In the genomic region with DNA sequence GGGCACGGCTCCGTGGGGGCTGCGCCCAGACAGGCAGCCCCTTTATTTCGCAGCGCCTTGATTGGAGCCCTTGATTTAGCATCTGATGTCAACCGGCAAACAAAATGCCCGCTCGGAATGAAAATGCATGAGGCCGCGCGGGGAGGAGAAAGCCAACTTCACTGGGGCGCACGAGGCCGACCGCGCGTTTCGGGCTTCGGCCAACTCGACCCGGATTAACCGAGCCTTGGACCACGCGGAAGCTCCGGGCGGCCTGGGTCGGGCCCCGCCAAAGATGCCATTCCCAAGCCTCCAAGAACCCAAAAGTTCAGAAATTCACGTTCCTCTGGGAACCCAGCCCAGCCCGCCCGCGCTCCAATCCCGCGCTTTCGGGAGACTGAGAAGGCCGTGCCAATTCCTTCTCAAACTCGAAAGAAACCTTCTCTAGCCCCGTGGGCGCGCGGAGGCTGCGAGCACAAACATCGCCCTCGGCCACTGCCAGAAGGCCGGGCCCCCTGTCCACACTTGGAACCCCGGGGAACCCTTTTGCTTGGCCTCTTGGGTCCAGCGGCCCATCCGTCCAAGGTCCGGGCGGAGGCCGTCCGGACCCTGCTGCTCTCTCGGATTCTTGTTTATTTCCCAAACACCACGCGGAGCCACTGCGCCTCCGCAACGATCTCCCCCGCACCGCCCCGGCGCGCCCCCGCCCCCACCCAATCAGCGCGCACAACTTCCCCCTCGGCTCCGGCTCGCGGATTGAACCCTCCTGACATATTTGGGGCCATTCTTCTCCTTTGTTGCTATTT, we compare ENCODE assay signal across 10 cellular contexts. TPM values are rescaled to one million over a fixed set of nuclear protein-coding genes. Genes with fewer than 3 reads are reported as not detected.
DNase-seq lines count a peak whose midpoint lies in the region; ATAC-seq and TF ChIP-seq lines count a peak whose summit lies in the region.
"Had no signal": no experiment of that assay in that cellular context is flagged by ENCODE, and none has a peak within 500 bp of the region (broad histone marks: within the 10 kb centered on the region; RNA-seq: fewer than 3 reads in every experiment).

No MANE protein-coding gene starts in this region.

- no peak for TF ChIP-seq EP300 in esophagus muscularis mucosa (IDR thresholded peaks at IDR 0.05)

- H3K27me3 ChIP-seq in NT2/D1 (ENCODE audit: insufficient read depth, insufficient read length) = peaks cover 79% of the 10 kb centered on the region
- H3K27me3 ChIP-seq in esophagus muscularis mucosa = peaks cover 5 to 99% (median 56%) of the 10 kb centered on the region in 4 donors

- no peaks in the 10 kb centered on the region for H3K9me3 Mint-ChIP-seq in stimulated activated naive B cell treated with anti-CD40 and anti-IgM and Interleukin-4, amounts not matched to agents 10 μg/mL and 1 μg/mL and 100 μg/mL, for 72 hours

- TF ChIP-seq CTCF in esophagus muscularis mucosa (IDR thresholded peaks at IDR 0.05) (no peak), omental fat pad (IDR thresholded peaks at IDR 0.05) (no peak)

- H3K4me3 ChIP-seq in NT2/D1 (ENCODE audit: insufficient read length, low read depth) (peak overlapping the region; percentile 28), esophagus muscularis mucosa (peak overlapping the region; percentile 35 to 54 (median 40))
- H3K4me3 ChIP-seq: K562 had no signal

- peaks cover 3% of the 10 kb centered on the region in 2 donors for H3K36me3 Mint-ChIP-seq in stimulated activated naive B cell treated with anti-CD40 and anti-IgM and Interleukin-4, amounts not matched to agents 10 μg/mL and 1 μg/mL and 100 μg/mL, for 72 hours

- peak; percentile 84 to 86 for DNase-seq in SHP77 (lab: John Stamatoyannopoulos, UW)
- DNase-seq in SHP77 treated with DMSO at 0.1 percent for 48 hours (lab: John Stamatoyannopoulos, UW) = no peak
- DNase-seq in NT2/D1 (ENCODE audit: low read depth, low spot score) = no peak
- no peak for DNase-seq in esophagus muscularis mucosa (ENCODE audit: extremely low spot score)
- DNase-seq in stimulated activated naive B cell treated with anti-CD40 and anti-IgM and Interleukin-4, amounts not matched to agents 10 μg/mL and 1 μg/mL and 100 μg/mL, for 72 hours = no peak
- no peak for DNase-seq in omental fat pad (ENCODE audit: low spot score)

- peak overlapping the region; percentile 97 for H3K27ac Mint-ChIP-seq in stimulated activated naive B cell treated with anti-CD40 and anti-IgM and Interleukin-4, amounts not matched to agents 10 μg/mL and 1 μg/mL and 100 μg/mL, for 72 hours

- H3K9me3 ChIP-seq in NT2/D1 (ENCODE audit: insufficient read depth, low read length) (no peaks in the 10 kb centered on the region), esophagus muscularis mucosa (no peaks in the 10 kb centered on the region)

- peak overlapping the region; percentile 84 to 86 for H3K4me3 Mint-ChIP-seq in stimulated activated naive B cell treated with anti-CD40 and anti-IgM and Interleukin-4, amounts not matched to agents 10 μg/mL and 1 μg/mL and 100 μg/mL, for 72 hours

- H3K27ac ChIP-seq in esophagus muscularis mucosa (replicated peaks in 1 of 4) = no peak overlapping the region

- no peak for TF ChIP-seq POLR2A in esophagus muscularis mucosa (IDR thresholded peaks at IDR 0.05; ENCODE audit: low read depth)

- H3K4me1 ChIP-seq in NT2/D1 (ENCODE audit: insufficient read depth, insufficient read length) (no peaks in the 10 kb centered on the region), esophagus muscularis mucosa (peaks cover 19 to 66% (median 53%) of the 10 kb centered on the region in 4 donors)

- intact Hi-C loops in esophagus muscularis mucosa (cut with DNase I) = no loop called here

- H3K4me1 Mint-ChIP-seq in stimulated activated naive B cell treated with anti-CD40 and anti-IgM and Interleukin-4, amounts not matched to agents 10 μg/mL and 1 μg/mL and 100 μg/mL, for 72 hours = peaks cover 34 to 44% of the 10 kb centered on the region in 2 donors

- H3K36me3 ChIP-seq in NT2/D1 (ENCODE audit: insufficient read depth, insufficient read length, low read length) = no peaks in the 10 kb centered on the region
- H3K36me3 ChIP-seq in esophagus muscularis mucosa = no peaks in the 10 kb centered on the region

- WGBS in esophagus muscularis mucosa = 3% methylated on average over 39 of the region's 70 CpGs

- H3K9ac ChIP-seq in NT2/D1 (ENCODE audit: insufficient read length, low read depth) = no peak overlapping the region

- no peak for ATAC-seq in stimulated activated naive B cell treated with anti-CD40 and anti-IgM and Interleukin-4, amounts not matched to agents 10 μg/mL and 1 μg/mL and 100 μg/mL, for 72 hours (replicated peaks)
- ATAC-seq in HG02981 (IDR thresholded peaks at IDR 0.05; ENCODE audit: unreplicated experiment) = no peak
- no peak for ATAC-seq in omental fat pad (ENCODE audit: low FRiP score)
- ATAC-seq in HG03354 (IDR thresholded peaks at IDR 0.05; ENCODE audit: poor library complexity, severe bottlenecking, unreplicated experiment) = no peak
- ATAC-seq: K562 had no signal

- H3K27me3 Mint-ChIP-seq in stimulated activated naive B cell treated with anti-CD40 and anti-IgM and Interleukin-4, amounts not matched to agents 10 μg/mL and 1 μg/mL and 100 μg/mL, for 72 hours = peaks cover 63 to 67% of the 10 kb centered on the region in 2 donors

RNA-seq across cellular contexts. Expression of a gene that starts 0.8 kb away (rescaled TPM):
- not detected for total RNA-seq in esophagus muscularis mucosa
- total RNA-seq in omental fat pad = not detected
- total RNA-seq: fibroblast of lung, K562 had no signal

Comparison
In these comparisons a context has a peak if more than half of its experiments do, and no peak if none do; other contexts are left out.
1. DNase-seq: peak in SHP77 (2 of 2); none in SHP77 treated with DMSO at 0.1 percent for 48 hours (single experiment), NT2/D1 (single experiment), esophagus muscularis mucosa (single experiment), stimulated activated naive B cell treated with anti-CD40 and anti-IgM and Interleukin-4, amounts not matched to agents 10 μg/mL and 1 μg/mL and 100 μg/mL, for 72 hours (single experiment) and omental fat pad (single experiment).